In the genomic region with DNA sequence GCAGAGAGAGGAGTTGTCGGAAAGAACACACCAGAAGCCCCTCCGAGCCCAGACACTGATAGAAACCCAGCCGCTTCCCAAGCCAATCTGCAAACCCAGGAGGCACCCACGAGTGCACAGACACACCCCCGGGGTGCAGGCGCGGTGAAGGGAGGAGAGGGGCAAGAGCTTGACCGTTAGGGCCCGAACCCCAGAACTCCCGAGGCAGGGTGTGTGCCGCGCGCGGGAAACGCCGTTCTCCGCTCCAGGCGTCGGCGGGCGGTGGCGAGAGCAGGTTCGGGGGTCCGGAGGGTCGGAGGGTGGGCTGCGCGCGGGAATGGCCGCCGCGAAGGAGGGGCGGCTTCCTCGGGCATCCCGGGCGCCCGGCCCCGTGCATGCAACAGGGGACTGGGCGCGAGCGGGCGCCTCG, we compare ENCODE assay signal across 2 cellular contexts.
TF ChIP-seq lines count a peak whose summit lies in the region.

No MANE protein-coding gene starts in this region.

TF ChIP-seq in K562, 482 proteins besides CTCF, POLR2A, EP300 and RAD21 (continued from another document):
- TF ChIP-seq, protein P1, sequence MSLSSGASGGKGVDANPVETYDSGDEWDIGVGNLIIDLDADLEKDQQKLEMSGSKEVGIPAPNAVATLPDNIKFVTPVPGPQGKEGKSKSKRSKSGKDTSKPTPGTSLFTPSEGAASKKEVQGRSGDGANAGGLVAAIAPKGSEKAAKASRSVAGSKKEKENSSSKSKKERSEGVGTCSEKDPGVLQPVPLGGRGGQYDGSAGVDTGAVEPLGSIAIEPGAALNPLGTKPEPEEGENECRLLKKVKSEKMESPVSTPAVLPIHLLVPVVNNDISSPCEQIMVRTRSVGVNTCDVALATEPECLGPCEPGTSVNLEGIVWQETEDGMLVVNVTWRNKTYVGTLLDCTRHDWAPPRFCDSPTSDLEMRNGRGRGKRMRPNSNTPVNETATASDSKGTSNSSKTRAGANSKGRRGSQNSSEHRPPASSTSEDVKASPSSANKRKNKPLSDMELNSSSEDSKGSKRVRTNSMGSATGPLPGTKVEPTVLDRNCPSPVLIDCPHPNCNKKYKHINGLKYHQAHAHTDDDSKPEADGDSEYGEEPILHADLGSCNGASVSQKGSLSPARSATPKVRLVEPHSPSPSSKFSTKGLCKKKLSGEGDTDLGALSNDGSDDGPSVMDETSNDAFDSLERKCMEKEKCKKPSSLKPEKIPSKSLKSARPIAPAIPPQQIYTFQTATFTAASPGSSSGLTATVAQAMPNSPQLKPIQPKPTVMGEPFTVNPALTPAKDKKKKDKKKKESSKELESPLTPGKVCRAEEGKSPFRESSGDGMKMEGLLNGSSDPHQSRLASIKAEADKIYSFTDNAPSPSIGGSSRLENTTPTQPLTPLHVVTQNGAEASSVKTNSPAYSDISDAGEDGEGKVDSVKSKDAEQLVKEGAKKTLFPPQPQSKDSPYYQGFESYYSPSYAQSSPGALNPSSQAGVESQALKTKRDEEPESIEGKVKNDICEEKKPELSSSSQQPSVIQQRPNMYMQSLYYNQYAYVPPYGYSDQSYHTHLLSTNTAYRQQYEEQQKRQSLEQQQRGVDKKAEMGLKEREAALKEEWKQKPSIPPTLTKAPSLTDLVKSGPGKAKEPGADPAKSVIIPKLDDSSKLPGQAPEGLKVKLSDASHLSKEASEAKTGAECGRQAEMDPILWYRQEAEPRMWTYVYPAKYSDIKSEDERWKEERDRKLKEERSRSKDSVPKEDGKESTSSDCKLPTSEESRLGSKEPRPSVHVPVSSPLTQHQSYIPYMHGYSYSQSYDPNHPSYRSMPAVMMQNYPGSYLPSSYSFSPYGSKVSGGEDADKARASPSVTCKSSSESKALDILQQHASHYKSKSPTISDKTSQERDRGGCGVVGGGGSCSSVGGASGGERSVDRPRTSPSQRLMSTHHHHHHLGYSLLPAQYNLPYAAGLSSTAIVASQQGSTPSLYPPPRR (CRISPR knock-in tag; IDR thresholded peaks at IDR 0.05; ENCODE audit: borderline replicate concordance), result no peak
- TF ChIP-seq SMAD4 (CRISPR knock-in tag; conservative IDR thresholded peaks at IDR 0.05) (no peak), SAFB (IDR thresholded peaks at IDR 0.05; ENCODE audit: borderline replicate concordance, low read depth, low read length) (no peak), HNRNPL (IDR thresholded peaks at IDR 0.05; ENCODE audit: low read depth, low read length) (no peak), TAF7 (tag; IDR thresholded peaks at IDR 0.05) (no peak), POLR3A (IDR thresholded peaks at IDR 0.05; ENCODE audit: borderline replicate concordance, extremely low read depth, insufficient read depth, insufficient read length) (no peak), NFYB (IDR thresholded peaks at IDR 0.05; ENCODE audit: extremely low read depth, insufficient read length) (no peak), PPARD (CRISPR knock-in tag; IDR thresholded peaks at IDR 0.05) (no peak), KDM5B (IDR thresholded peaks at IDR 0.05; ENCODE audit: insufficient replicate concordance, low read depth, low read length) (peak; percentile 22), E2F3 (CRISPR knock-in tag; IDR thresholded peaks at IDR 0.05) (no peak), ZNF175 (CRISPR knock-in tag; IDR thresholded peaks at IDR 0.05; ENCODE audit: low read depth) (no peak), FOS (IDR thresholded peaks at IDR 0.05; ENCODE audit: extremely low read depth, insufficient read length) (no peak)
- TF ChIP-seq, protein P2, sequence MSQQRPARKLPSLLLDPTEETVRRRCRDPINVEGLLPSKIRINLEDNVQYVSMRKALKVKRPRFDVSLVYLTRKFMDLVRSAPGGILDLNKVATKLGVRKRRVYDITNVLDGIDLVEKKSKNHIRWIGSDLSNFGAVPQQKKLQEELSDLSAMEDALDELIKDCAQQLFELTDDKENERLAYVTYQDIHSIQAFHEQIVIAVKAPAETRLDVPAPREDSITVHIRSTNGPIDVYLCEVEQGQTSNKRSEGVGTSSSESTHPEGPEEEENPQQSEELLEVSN (IDR thresholded peaks at IDR 0.05; ENCODE audit: borderline replicate concordance in 1 of 2, extremely low read depth in 1 of 2, insufficient read depth in 1 of 2, insufficient read length in 1 of 2, low read depth in 1 of 2, low read length in 1 of 2, poor library complexity in 1 of 2, severe bottlenecking in 1 of 2), result peak in 1 of 2 experiments; percentile 28
- TF ChIP-seq, protein P3, sequence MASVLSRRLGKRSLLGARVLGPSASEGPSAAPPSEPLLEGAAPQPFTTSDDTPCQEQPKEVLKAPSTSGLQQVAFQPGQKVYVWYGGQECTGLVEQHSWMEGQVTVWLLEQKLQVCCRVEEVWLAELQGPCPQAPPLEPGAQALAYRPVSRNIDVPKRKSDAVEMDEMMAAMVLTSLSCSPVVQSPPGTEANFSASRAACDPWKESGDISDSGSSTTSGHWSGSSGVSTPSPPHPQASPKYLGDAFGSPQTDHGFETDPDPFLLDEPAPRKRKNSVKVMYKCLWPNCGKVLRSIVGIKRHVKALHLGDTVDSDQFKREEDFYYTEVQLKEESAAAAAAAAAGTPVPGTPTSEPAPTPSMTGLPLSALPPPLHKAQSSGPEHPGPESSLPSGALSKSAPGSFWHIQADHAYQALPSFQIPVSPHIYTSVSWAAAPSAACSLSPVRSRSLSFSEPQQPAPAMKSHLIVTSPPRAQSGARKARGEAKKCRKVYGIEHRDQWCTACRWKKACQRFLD (CRISPR knock-in tag; IDR thresholded peaks at IDR 0.05), result 0 out of 2 replicates have a peak, but pooled peaks have one; percentile 20

TF ChIP-seq in HepG2, 621 proteins besides CTCF, POLR2A, EP300 and RAD21 (continued from another document and continues in another):
- TF ChIP-seq, protein P4, sequence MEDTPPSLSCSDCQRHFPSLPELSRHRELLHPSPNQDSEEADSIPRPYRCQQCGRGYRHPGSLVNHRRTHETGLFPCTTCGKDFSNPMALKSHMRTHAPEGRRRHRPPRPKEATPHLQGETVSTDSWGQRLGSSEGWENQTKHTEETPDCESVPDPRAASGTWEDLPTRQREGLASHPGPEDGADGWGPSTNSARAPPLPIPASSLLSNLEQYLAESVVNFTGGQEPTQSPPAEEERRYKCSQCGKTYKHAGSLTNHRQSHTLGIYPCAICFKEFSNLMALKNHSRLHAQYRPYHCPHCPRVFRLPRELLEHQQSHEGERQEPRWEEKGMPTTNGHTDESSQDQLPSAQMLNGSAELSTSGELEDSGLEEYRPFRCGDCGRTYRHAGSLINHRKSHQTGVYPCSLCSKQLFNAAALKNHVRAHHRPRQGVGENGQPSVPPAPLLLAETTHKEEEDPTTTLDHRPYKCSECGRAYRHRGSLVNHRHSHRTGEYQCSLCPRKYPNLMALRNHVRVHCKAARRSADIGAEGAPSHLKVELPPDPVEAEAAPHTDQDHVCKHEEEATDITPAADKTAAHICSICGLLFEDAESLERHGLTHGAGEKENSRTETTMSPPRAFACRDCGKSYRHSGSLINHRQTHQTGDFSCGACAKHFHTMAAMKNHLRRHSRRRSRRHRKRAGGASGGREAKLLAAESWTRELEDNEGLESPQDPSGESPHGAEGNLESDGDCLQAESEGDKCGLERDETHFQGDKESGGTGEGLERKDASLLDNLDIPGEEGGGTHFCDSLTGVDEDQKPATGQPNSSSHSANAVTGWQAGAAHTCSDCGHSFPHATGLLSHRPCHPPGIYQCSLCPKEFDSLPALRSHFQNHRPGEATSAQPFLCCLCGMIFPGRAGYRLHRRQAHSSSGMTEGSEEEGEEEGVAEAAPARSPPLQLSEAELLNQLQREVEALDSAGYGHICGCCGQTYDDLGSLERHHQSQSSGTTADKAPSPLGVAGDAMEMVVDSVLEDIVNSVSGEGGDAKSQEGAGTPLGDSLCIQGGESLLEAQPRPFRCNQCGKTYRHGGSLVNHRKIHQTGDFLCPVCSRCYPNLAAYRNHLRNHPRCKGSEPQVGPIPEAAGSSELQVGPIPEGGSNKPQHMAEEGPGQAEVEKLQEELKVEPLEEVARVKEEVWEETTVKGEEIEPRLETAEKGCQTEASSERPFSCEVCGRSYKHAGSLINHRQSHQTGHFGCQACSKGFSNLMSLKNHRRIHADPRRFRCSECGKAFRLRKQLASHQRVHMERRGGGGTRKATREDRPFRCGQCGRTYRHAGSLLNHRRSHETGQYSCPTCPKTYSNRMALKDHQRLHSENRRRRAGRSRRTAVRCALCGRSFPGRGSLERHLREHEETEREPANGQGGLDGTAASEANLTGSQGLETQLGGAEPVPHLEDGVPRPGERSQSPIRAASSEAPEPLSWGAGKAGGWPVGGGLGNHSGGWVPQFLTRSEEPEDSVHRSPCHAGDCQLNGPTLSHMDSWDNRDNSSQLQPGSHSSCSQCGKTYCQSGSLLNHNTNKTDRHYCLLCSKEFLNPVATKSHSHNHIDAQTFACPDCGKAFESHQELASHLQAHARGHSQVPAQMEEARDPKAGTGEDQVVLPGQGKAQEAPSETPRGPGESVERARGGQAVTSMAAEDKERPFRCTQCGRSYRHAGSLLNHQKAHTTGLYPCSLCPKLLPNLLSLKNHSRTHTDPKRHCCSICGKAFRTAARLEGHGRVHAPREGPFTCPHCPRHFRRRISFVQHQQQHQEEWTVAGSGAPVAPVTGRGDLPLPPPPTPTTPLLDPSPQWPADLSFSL (CRISPR knock-in tag; IDR thresholded peaks at IDR 0.05), result peak; percentile 80
- peak; percentile 28; the same call in 1 of the 2 replicates for TF ChIP-seq ZNF768 (CRISPR knock-in tag; IDR thresholded peaks at IDR 0.05)
- TF ChIP-seq, protein P5, sequence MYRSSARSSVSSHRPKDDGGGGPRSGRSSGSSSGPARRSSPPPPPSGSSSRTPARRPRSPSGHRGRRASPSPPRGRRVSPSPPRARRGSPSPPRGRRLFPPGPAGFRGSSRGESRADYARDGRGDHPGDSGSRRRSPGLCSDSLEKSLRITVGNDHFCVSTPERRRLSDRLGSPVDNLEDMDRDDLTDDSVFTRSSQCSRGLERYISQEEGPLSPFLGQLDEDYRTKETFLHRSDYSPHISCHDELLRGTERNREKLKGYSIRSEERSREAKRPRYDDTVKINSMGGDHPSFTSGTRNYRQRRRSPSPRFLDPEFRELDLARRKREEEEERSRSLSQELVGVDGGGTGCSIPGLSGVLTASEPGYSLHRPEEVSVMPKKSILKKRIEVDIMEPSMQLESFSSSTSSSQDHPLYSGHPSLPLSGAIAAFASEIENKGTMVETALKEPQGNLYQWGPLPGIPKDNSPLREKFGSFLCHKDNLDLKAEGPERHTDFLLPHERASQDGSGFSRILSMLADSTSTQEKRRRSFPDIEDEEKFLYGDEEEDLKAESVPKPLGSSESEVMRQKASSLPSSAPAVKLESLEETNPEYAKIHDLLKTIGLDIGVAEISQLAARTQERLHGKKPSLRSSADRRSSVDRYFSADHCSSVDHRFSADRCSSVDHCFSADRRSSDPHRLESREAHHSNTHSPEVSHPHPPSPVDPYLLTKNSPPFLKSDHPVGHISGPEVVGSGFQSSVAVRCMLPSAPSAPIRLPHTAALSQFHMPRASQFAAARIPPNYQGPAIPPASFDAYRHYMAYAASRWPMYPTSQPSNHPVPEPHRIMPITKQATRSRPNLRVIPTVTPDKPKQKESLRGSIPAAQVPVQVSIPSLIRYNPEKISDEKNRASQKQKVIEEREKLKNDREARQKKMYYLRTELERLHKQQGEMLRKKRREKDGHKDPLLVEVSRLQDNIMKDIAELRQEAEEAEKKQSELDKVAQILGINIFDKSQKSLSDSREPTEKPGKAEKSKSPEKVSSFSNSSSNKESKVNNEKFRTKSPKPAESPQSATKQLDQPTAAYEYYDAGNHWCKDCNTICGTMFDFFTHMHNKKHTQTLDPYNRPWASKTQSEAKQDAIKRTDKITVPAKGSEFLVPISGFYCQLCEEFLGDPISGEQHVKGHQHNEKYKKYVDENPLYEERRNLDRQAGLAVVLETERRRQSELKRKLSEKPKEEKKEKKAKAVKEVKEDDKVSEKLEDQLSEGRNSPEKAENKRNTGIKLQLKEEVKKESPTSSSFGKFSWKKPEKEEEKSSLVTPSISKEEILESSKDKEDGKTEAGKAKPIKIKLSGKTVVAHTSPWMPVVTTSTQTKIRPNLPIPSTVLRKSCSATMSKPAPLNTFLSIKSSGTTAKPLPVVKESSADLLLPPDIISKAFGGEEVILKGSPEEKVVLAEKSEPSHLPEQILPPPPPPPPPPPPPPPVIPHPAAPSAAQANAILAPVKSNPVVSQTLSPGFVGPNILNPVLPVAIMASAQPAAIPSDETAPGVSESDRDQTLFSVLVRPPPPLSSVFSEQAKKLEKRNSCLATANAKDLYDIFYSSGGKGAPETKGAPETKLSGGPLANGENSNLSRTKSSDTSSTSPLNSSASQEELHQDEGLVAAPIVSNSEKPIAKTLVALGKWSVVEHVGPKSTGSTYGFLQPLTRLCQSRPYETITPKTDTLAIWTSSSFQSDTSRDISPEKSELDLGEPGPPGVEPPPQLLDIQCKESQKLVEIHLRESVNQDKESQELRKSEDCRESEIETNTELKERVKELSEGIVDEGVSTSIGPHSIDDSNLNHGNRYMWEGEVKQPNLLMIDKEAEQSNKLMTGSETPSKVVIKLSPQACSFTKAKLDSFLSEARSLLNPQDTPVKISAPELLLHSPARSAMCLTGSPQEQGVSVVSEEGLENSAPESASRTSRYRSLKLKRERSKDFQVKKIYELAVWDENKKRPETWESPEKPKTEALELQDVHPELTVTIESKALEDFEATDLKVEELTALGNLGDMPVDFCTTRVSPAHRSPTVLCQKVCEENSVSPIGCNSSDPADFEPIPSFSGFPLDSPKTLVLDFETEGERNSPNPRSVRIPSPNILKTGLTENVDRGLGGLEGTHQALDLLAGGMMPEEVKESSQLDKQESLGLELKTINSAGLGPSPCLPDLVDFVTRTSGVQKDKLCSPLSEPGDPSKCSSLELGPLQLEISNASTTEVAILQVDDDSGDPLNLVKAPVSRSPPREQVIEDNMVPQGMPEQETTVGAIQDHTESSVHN (CRISPR knock-in tag; IDR thresholded peaks at IDR 0.05), result peak; percentile 21; the same call in 1 of the 2 replicates
- TF ChIP-seq AGO2 (optimal IDR thresholded peaks at IDR 0.05; ENCODE audit: low read depth, low read length), result peak; percentile 88
- TF ChIP-seq, protein P6, sequence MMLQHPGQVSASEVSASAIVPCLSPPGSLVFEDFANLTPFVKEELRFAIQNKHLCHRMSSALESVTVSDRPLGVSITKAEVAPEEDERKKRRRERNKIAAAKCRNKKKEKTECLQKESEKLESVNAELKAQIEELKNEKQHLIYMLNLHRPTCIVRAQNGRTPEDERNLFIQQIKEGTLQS (CRISPR knock-in tag; IDR thresholded peaks at IDR 0.05), result no peak
- 0 out of 2 replicates have a peak, but pooled peaks have one; percentile 20 for TF ChIP-seq KLF15 (CRISPR knock-in tag; IDR thresholded peaks at IDR 0.05; ENCODE audit: borderline replicate concordance)
- no peak for TF ChIP-seq HDAC2 (CRISPR knock-in tag; IDR thresholded peaks at IDR 0.05)
- no peak for TF ChIP-seq MYNN (CRISPR knock-in tag; IDR thresholded peaks at IDR 0.05; ENCODE audit: low read depth)
- TF ChIP-seq CBX1 (IDR thresholded peaks at IDR 0.05; ENCODE audit: low read depth), result no peak
- TF ChIP-seq, protein P7, sequence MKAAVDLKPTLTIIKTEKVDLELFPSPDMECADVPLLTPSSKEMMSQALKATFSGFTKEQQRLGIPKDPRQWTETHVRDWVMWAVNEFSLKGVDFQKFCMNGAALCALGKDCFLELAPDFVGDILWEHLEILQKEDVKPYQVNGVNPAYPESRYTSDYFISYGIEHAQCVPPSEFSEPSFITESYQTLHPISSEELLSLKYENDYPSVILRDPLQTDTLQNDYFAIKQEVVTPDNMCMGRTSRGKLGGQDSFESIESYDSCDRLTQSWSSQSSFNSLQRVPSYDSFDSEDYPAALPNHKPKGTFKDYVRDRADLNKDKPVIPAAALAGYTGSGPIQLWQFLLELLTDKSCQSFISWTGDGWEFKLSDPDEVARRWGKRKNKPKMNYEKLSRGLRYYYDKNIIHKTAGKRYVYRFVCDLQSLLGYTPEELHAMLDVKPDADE (CRISPR knock-in tag; IDR thresholded peaks at IDR 0.05), result 0 out of 2 replicates have a peak, but pooled peaks have one; percentile 31
- 0 out of 2 replicates have a peak, but pooled peaks have one; percentile 5 for TF ChIP-seq KLF6 (CRISPR knock-in tag; IDR thresholded peaks at IDR 0.05)
- TF ChIP-seq, protein P8, sequence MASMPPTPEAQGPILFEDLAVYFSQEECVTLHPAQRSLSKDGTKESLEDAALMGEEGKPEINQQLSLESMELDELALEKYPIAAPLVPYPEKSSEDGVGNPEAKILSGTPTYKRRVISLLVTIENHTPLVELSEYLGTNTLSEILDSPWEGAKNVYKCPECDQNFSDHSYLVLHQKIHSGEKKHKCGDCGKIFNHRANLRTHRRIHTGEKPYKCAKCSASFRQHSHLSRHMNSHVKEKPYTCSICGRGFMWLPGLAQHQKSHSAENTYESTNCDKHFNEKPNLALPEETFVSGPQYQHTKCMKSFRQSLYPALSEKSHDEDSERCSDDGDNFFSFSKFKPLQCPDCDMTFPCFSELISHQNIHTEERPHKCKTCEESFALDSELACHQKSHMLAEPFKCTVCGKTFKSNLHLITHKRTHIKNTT (CRISPR knock-in tag; IDR thresholded peaks at IDR 0.05), result no peak
